1 cellular context compared by ENCODE assay signal in genomic region chr2:44941551-44942234, GRCh38.
TF ChIP-seq lines count a peak whose summit lies in the region.

TSS of gene SIX3 (plus strand) at chr2:44941702. CDS start at chr2:44942105, 403 bp downstream.

TF ChIP-seq in HEK293, 187 proteins besides CTCF, POLR2A, EP300 and RAD21 (continued from another document):
- TF ChIP-seq, protein P1, sequence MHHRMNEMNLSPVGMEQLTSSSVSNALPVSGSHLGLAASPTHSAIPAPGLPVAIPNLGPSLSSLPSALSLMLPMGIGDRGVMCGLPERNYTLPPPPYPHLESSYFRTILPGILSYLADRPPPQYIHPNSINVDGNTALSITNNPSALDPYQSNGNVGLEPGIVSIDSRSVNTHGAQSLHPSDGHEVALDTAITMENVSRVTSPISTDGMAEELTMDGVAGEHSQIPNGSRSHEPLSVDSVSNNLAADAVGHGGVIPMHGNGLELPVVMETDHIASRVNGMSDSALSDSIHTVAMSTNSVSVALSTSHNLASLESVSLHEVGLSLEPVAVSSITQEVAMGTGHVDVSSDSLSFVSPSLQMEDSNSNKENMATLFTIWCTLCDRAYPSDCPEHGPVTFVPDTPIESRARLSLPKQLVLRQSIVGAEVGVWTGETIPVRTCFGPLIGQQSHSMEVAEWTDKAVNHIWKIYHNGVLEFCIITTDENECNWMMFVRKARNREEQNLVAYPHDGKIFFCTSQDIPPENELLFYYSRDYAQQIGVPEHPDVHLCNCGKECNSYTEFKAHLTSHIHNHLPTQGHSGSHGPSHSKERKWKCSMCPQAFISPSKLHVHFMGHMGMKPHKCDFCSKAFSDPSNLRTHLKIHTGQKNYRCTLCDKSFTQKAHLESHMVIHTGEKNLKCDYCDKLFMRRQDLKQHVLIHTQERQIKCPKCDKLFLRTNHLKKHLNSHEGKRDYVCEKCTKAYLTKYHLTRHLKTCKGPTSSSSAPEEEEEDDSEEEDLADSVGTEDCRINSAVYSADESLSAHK (tag by site-specific recombination; IDR thresholded peaks at IDR 0.05) = no peak
- no peak for TF ChIP-seq ZNF529 (tag by site-specific recombination; IDR thresholded peaks at IDR 0.05; ENCODE audit: insufficient replicate concordance)
